Comparison of ENCODE assay signal across 1 cellular context in the genomic region with DNA sequence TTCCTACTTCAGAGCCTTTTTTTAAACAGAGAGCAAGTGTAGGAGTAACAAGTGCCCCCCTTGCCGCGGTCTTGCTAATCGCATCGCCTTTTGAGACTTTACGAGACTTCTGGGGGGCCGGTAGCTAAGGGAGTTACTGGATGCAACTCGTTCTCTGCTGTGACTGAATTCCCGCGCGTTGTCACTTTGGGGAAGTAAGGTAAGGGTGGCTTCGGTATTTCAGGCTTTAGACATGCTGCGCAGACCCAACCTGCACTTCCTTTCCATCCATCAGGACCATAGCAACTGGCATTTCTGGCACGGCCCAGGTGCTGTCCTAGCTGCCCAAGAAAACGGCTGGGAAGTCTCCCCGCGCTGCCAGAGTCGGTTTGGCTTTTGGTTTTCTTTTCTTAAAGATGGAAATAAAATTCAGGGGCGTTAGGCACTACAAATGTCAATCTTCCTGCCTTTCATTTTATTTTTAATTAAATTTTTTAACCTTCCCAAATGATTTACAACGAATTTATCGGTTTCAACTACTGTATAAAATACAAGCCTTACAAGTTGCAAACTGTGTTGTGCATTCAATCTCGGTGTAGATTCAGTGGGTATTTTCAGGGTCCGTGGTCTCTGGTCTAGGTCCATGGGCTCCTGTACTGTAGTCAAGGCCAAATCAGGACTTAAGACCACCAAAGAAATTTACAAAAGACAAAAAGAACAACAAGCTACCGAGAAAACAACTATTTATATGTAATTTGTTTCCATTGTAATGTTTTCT.
TF ChIP-seq lines count a peak whose summit lies in the region.

No MANE protein-coding gene starts in this region.

TF ChIP-seq in HEK293, 187 proteins besides CTCF, POLR2A, EP300 and RAD21 (continued from another document):
- TF ChIP-seq, protein P1, sequence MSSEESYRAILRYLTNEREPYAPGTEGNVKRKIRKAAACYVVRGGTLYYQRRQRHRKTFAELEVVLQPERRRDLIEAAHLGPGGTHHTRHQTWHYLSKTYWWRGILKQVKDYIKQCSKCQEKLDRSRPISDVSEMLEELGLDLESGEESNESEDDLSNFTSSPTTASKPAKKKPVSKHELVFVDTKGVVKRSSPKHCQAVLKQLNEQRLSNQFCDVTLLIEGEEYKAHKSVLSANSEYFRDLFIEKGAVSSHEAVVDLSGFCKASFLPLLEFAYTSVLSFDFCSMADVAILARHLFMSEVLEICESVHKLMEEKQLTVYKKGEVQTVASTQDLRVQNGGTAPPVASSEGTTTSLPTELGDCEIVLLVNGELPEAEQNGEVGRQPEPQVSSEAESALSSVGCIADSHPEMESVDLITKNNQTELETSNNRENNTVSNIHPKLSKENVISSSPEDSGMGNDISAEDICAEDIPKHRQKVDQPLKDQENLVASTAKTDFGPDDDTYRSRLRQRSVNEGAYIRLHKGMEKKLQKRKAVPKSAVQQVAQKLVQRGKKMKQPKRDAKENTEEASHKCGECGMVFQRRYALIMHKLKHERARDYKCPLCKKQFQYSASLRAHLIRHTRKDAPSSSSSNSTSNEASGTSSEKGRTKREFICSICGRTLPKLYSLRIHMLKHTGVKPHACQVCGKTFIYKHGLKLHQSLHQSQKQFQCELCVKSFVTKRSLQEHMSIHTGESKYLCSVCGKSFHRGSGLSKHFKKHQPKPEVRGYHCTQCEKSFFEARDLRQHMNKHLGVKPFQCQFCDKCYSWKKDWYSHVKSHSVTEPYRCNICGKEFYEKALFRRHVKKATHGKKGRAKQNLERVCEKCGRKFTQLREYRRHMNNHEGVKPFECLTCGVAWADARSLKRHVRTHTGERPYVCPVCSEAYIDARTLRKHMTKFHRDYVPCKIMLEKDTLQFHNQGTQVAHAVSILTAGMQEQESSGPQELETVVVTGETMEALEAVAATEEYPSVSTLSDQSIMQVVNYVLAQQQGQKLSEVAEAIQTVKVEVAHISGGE (tag by site-specific recombination; conservative IDR thresholded peaks at IDR 0.05; ENCODE audit: low read depth), result no peak
- TF ChIP-seq ZNF202 (tag by site-specific recombination; IDR thresholded peaks at IDR 0.05; ENCODE audit: borderline replicate concordance) (no peak), ZNF629 (tag by site-specific recombination; IDR thresholded peaks at IDR 0.05) (no peak), MYNN (tag by site-specific recombination; IDR thresholded peaks at IDR 0.05; ENCODE audit: borderline replicate concordance) (no peak), BCL11B (tag by site-specific recombination; IDR thresholded peaks at IDR 0.05; ENCODE audit: low read depth) (no peak), ZNF830 (tag by site-specific recombination; IDR thresholded peaks at IDR 0.05; ENCODE audit: low read depth) (no peak)
- TF ChIP-seq, protein P2, sequence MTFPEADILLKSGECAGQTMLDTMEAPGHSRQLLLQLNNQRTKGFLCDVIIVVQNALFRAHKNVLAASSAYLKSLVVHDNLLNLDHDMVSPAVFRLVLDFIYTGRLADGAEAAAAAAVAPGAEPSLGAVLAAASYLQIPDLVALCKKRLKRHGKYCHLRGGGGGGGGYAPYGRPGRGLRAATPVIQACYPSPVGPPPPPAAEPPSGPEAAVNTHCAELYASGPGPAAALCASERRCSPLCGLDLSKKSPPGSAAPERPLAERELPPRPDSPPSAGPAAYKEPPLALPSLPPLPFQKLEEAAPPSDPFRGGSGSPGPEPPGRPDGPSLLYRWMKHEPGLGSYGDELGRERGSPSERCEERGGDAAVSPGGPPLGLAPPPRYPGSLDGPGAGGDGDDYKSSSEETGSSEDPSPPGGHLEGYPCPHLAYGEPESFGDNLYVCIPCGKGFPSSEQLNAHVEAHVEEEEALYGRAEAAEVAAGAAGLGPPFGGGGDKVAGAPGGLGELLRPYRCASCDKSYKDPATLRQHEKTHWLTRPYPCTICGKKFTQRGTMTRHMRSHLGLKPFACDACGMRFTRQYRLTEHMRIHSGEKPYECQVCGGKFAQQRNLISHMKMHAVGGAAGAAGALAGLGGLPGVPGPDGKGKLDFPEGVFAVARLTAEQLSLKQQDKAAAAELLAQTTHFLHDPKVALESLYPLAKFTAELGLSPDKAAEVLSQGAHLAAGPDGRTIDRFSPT (tag by site-specific recombination; IDR thresholded peaks at IDR 0.05), result no peak
- TF ChIP-seq, protein P3, sequence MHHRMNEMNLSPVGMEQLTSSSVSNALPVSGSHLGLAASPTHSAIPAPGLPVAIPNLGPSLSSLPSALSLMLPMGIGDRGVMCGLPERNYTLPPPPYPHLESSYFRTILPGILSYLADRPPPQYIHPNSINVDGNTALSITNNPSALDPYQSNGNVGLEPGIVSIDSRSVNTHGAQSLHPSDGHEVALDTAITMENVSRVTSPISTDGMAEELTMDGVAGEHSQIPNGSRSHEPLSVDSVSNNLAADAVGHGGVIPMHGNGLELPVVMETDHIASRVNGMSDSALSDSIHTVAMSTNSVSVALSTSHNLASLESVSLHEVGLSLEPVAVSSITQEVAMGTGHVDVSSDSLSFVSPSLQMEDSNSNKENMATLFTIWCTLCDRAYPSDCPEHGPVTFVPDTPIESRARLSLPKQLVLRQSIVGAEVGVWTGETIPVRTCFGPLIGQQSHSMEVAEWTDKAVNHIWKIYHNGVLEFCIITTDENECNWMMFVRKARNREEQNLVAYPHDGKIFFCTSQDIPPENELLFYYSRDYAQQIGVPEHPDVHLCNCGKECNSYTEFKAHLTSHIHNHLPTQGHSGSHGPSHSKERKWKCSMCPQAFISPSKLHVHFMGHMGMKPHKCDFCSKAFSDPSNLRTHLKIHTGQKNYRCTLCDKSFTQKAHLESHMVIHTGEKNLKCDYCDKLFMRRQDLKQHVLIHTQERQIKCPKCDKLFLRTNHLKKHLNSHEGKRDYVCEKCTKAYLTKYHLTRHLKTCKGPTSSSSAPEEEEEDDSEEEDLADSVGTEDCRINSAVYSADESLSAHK (tag by site-specific recombination; IDR thresholded peaks at IDR 0.05), result no peak
- TF ChIP-seq, protein P4, sequence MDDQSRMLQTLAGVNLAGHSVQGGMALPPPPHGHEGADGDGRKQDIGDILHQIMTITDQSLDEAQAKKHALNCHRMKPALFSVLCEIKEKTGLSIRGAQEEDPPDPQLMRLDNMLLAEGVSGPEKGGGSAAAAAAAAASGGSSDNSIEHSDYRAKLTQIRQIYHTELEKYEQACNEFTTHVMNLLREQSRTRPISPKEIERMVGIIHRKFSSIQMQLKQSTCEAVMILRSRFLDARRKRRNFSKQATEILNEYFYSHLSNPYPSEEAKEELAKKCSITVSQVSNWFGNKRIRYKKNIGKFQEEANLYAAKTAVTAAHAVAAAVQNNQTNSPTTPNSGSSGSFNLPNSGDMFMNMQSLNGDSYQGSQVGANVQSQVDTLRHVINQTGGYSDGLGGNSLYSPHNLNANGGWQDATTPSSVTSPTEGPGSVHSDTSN (CRISPR knock-in tag; IDR thresholded peaks at IDR 0.05), result no peak
